Comparison of ENCODE assay signal across 1 cellular context in the genomic region with DNA sequence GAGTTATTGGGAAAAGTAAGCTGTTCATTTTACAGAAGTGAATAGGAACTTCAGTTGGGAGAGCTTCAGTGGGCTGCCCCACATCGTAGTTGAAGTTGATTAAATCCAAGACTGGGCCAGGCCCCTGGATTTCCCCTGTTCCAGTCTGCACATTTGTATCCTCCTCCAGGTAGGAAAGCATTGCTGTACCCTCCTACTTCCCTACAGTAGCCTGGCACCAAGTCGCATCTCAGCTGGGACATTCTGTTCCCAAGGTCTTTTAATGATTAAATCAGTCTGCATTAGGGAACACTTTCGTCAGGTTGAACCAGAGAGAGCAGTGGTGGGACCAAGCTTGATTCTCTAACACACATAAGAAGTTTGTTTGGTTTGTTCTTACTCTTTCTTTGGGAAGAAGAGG.
TF ChIP-seq lines count a peak whose summit lies in the region.

No MANE protein-coding gene starts in this region.

TF ChIP-seq in HepG2, 621 proteins besides CTCF, POLR2A, EP300 and RAD21 (continued from another document):
- TF ChIP-seq NFATC3 (CRISPR knock-in tag; IDR thresholded peaks at IDR 0.05) (no peak), TCF7 (IDR thresholded peaks at IDR 0.05; ENCODE audit: low read depth) (no peak), CENPT (CRISPR knock-in tag; IDR thresholded peaks at IDR 0.05; ENCODE audit: low read depth) (no peak), KLF9 (CRISPR knock-in tag; IDR thresholded peaks at IDR 0.05; ENCODE audit: low read depth) (no peak), FOXK1 (CRISPR knock-in tag; IDR thresholded peaks at IDR 0.05; ENCODE audit: borderline replicate concordance, low read depth) (no peak)
- TF ChIP-seq, protein P1, sequence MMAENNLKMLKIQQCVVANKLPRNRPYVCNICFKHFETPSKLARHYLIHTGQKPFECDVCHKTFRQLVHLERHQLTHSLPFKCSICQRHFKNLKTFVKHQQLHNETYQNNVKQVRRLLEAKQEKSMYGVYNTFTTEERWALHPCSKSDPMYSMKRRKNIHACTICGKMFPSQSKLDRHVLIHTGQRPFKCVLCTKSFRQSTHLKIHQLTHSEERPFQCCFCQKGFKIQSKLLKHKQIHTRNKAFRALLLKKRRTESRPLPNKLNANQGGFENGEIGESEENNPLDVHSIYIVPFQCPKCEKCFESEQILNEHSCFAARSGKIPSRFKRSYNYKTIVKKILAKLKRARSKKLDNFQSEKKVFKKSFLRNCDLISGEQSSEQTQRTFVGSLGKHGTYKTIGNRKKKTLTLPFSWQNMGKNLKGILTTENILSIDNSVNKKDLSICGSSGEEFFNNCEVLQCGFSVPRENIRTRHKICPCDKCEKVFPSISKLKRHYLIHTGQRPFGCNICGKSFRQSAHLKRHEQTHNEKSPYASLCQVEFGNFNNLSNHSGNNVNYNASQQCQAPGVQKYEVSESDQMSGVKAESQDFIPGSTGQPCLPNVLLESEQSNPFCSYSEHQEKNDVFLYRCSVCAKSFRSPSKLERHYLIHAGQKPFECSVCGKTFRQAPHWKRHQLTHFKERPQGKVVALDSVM (CRISPR knock-in tag; IDR thresholded peaks at IDR 0.05), result no peak
- TF ChIP-seq, protein P2, sequence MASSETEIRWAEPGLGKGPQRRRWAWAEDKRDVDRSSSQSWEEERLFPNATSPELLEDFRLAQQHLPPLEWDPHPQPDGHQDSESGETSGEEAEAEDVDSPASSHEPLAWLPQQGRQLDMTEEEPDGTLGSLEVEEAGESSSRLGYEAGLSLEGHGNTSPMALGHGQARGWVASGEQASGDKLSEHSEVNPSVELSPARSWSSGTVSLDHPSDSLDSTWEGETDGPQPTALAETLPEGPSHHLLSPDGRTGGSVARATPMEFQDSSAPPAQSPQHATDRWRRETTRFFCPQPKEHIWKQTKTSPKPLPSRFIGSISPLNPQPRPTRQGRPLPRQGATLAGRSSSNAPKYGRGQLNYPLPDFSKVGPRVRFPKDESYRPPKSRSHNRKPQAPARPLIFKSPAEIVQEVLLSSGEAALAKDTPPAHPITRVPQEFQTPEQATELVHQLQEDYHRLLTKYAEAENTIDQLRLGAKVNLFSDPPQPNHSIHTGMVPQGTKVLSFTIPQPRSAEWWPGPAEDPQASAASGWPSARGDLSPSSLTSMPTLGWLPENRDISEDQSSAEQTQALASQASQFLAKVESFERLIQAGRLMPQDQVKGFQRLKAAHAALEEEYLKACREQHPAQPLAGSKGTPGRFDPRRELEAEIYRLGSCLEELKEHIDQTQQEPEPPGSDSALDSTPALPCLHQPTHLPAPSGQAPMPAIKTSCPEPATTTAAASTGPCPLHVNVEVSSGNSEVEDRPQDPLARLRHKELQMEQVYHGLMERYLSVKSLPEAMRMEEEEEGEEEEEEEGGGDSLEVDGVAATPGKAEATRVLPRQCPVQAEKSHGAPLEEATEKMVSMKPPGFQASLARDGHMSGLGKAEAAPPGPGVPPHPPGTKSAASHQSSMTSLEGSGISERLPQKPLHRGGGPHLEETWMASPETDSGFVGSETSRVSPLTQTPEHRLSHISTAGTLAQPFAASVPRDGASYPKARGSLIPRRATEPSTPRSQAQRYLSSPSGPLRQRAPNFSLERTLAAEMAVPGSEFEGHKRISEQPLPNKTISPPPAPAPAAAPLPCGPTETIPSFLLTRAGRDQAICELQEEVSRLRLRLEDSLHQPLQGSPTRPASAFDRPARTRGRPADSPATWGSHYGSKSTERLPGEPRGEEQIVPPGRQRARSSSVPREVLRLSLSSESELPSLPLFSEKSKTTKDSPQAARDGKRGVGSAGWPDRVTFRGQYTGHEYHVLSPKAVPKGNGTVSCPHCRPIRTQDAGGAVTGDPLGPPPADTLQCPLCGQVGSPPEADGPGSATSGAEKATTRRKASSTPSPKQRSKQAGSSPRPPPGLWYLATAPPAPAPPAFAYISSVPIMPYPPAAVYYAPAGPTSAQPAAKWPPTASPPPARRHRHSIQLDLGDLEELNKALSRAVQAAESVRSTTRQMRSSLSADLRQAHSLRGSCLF (CRISPR knock-in tag; IDR thresholded peaks at IDR 0.05; ENCODE audit: borderline replicate concordance), result no peak
- TF ChIP-seq, protein P3, sequence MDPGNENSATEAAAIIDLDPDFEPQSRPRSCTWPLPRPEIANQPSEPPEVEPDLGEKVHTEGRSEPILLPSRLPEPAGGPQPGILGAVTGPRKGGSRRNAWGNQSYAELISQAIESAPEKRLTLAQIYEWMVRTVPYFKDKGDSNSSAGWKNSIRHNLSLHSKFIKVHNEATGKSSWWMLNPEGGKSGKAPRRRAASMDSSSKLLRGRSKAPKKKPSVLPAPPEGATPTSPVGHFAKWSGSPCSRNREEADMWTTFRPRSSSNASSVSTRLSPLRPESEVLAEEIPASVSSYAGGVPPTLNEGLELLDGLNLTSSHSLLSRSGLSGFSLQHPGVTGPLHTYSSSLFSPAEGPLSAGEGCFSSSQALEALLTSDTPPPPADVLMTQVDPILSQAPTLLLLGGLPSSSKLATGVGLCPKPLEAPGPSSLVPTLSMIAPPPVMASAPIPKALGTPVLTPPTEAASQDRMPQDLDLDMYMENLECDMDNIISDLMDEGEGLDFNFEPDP (CRISPR knock-in tag; conservative IDR thresholded peaks at IDR 0.05), result no peak
- TF ChIP-seq, protein P4, sequence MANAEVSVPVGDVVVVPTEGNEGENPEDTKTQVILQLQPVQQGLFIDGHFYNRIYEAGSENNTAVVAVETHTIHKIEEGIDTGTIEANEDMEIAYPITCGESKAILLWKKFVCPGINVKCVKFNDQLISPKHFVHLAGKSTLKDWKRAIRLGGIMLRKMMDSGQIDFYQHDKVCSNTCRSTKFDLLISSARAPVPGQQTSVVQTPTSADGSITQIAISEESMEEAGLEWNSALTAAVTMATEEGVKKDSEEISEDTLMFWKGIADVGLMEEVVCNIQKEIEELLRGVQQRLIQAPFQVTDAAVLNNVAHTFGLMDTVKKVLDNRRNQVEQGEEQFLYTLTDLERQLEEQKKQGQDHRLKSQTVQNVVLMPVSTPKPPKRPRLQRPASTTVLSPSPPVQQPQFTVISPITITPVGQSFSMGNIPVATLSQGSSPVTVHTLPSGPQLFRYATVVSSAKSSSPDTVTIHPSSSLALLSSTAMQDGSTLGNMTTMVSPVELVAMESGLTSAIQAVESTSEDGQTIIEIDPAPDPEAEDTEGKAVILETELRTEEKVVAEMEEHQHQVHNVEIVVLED (CRISPR knock-in tag; IDR thresholded peaks at IDR 0.05; ENCODE audit: borderline replicate concordance), result no peak
- TF ChIP-seq, protein P5, sequence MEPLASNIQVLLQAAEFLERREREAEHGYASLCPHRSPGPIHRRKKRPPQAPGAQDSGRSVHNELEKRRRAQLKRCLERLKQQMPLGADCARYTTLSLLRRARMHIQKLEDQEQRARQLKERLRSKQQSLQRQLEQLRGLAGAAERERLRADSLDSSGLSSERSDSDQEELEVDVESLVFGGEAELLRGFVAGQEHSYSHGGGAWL (CRISPR knock-in tag; IDR thresholded peaks at IDR 0.05), result no peak
